In genomic region chr12:93399183-93399863, GRCh38 we compare ENCODE assay signal across 8 cellular contexts. TPM values are rescaled to one million over a fixed set of nuclear protein-coding genes. Genes with fewer than 3 reads are reported as not detected.
DNase-seq lines count a peak whose midpoint lies in the region; ATAC-seq and TF ChIP-seq lines count a peak whose summit lies in the region.
"Not testable (repeated sequence)": the region's sequence is repeated elsewhere in the genome, so short reads cannot be mapped to it uniquely, and the experiment has no call there.

No MANE protein-coding gene starts in this region.

- not testable (repeated sequence) for TF ChIP-seq CTCF in CD4-positive, alpha-beta T cell (IDR thresholded peaks at IDR 0.05); activated B cell treated with CpG ODN at 0.5 μM for 24 hours (IDR thresholded peaks at IDR 0.05); foreskin keratinocyte (conservative IDR thresholded peaks at IDR 0.05)

- CTCF ChIA-PET in CD4-positive, alpha-beta T cell (lab: Charles Lee); activated B cell treated with CpG ODN at 0.5 μM for 24 hours (lab: Charles Lee): not testable (repeated sequence)

- POLR2A ChIA-PET in CD4-positive, alpha-beta T cell (lab: Charles Lee); naive thymus-derived CD8-positive, alpha-beta T cell (lab: Charles Lee): not testable (repeated sequence)
- POLR2A ChIA-PET in activated B cell treated with CpG ODN at 0.5 μM for 24 hours (lab: Charles Lee), result interaction anchor here (1.0 to 3.6 kb wide), 2 partner anchors 301 to 412 kb away, joined by 14 to 15 read pairs; no protein-coding TSS in a partner anchor

- ATAC-seq in CD4-positive, alpha-beta T cell (ENCODE audit: poor library complexity), result peak; percentile 99
- ATAC-seq in GM19043 (IDR thresholded peaks at IDR 0.05; ENCODE audit: low read depth, unreplicated experiment) (peak; percentile 81), GM21619 (IDR thresholded peaks at IDR 0.05; ENCODE audit: unreplicated experiment) (peak; percentile 91), HG02973 (IDR thresholded peaks at IDR 0.05; ENCODE audit: unreplicated experiment) (peak; percentile 76), HG03460 (IDR thresholded peaks at IDR 0.05; ENCODE audit: unreplicated experiment) (peak; percentile 82), activated B cell treated with CpG ODN at 0.5 μM for 24 hours (ENCODE audit: low read depth) (peak; percentile 100), foreskin keratinocyte (peak; percentile 97)
- ATAC-seq in naive thymus-derived CD8-positive, alpha-beta T cell, result peak; percentile 99 to 100

- H3K4me3 Mint-ChIP-seq in CD4-positive, alpha-beta T cell; activated B cell treated with CpG ODN at 0.5 μM for 24 hours; naive thymus-derived CD8-positive, alpha-beta T cell: not testable (repeated sequence)

- H3K9me3 ChIP-seq in CD4-positive, alpha-beta T cell (ENCODE audit: control insufficient read depth, low read length), result not testable (repeated sequence)

- H3K27me3 Mint-ChIP-seq in CD4-positive, alpha-beta T cell; activated B cell treated with CpG ODN at 0.5 μM for 24 hours; naive thymus-derived CD8-positive, alpha-beta T cell: not testable (repeated sequence)

- not testable (repeated sequence) for H3K9me3 Mint-ChIP-seq in CD4-positive, alpha-beta T cell; activated B cell treated with CpG ODN at 0.5 μM for 24 hours; naive thymus-derived CD8-positive, alpha-beta T cell

- H3K27ac ChIP-seq in CD4-positive, alpha-beta T cell (ENCODE audit: low read depth, low read length); foreskin keratinocyte: not testable (repeated sequence)

- not testable (repeated sequence) for H3K4me1 Mint-ChIP-seq in CD4-positive, alpha-beta T cell (ENCODE audit: low read depth); activated B cell treated with CpG ODN at 0.5 μM for 24 hours; naive thymus-derived CD8-positive, alpha-beta T cell

- not testable (repeated sequence) for H3K27ac Mint-ChIP-seq in CD4-positive, alpha-beta T cell; naive thymus-derived CD8-positive, alpha-beta T cell
- H3K27ac Mint-ChIP-seq in activated B cell treated with CpG ODN at 0.5 μM for 24 hours, result peak overlapping the region; percentile 54

- H3K4me1 ChIP-seq in foreskin keratinocyte, result not testable (repeated sequence)

- not testable (repeated sequence) for DNase-seq in CD4-positive, alpha-beta T cell; activated B cell treated with CpG ODN at 0.5 μM for 24 hours; foreskin keratinocyte; naive thymus-derived CD8-positive, alpha-beta T cell

- peaks cover 53% of the 10 kb centered on the region for H3K36me3 Mint-ChIP-seq in CD4-positive, alpha-beta T cell (ENCODE audit: low read depth)
- H3K36me3 Mint-ChIP-seq in activated B cell treated with CpG ODN at 0.5 μM for 24 hours (ENCODE audit: low read depth), result peaks cover 44% of the 10 kb centered on the region
- H3K36me3 Mint-ChIP-seq in naive thymus-derived CD8-positive, alpha-beta T cell, result peaks cover 0 to 46% (median 0%) of the 10 kb centered on the region in 3 donors

- not testable (repeated sequence) for H3K27me3 ChIP-seq in CD4-positive, alpha-beta T cell (ENCODE audit: control insufficient read depth, insufficient read depth, low read length); foreskin keratinocyte

- intact Hi-C loops in CD4-positive, alpha-beta T cell (cut with DNase I, micrococcal nuclease), result loop anchor here (5.0 to 10.0 kb wide), 2 partner anchors 302 to 705 kb away; no protein-coding TSS in a partner anchor
- intact Hi-C loops in activated B cell treated with CpG ODN at 0.5 μM for 24 hours (cut with micrococcal nuclease), result loop anchor here (5.0 kb wide), 2 partner anchors 232 to 472 kb away; partner anchors contain the start of gene EEA1

RNA-seq across cellular contexts. Expression of gene NUDT4, which starts 21.6 kb away (rescaled TPM):
- total RNA-seq in CD4-positive, alpha-beta T cell, result 10 to 100 TPM; 86.7 to 92.3 TPM
- 47.3 and 48.8 TPM in 2 replicates for total RNA-seq in activated B cell treated with CpG ODN at 0.5 μM for 24 hours
- total RNA-seq in foreskin keratinocyte, result 38.4 and 39.7 TPM in 2 replicates
- polyA plus RNA-seq in foreskin keratinocyte, result 16.4 and 18.2 TPM in 2 replicates
- total RNA-seq in naive thymus-derived CD8-positive, alpha-beta T cell, result 10 to 100 TPM; 52.0 to 55.5 TPM
- 10 to 100 TPM; 38.0 to 47.8 (median 38.1) TPM for polyA plus RNA-seq in naive thymus-derived CD8-positive, alpha-beta T cell

RNA-seq across cellular contexts. Expression of gene UBE2N, which starts 42.4 kb away (rescaled TPM):
- total RNA-seq in CD4-positive, alpha-beta T cell, result 100 to 1,000 TPM in 1 of 2 experiments, 10 to 100 TPM in 1; 89.8 to 101 TPM
- total RNA-seq in activated B cell treated with CpG ODN at 0.5 μM for 24 hours, result 152 and 163 TPM in 2 replicates
- total RNA-seq in foreskin keratinocyte, result 154 and 167 TPM in 2 replicates
- 116 and 148 TPM in 2 replicates for polyA plus RNA-seq in foreskin keratinocyte
- 10 to 100 TPM; 66.8 to 73.4 TPM for total RNA-seq in naive thymus-derived CD8-positive, alpha-beta T cell
- polyA plus RNA-seq in naive thymus-derived CD8-positive, alpha-beta T cell, result 100 to 1,000 TPM; 117 to 123 (median 118) TPM
